Comparison of ENCODE assay signal across 19 cellular contexts in genomic region chr17:8442310-8442709, GRCh38. TPM values are rescaled to one million over a fixed set of nuclear protein-coding genes. Genes with fewer than 3 reads are reported as not detected.
"Had no signal": no experiment of that assay in that cellular context is flagged by ENCODE, and none has a peak within 500 bp of the region (broad histone marks: within the 10 kb centered on the region; RNA-seq: fewer than 3 reads in every experiment).

No MANE protein-coding gene starts in this region.

- H3K27ac ChIP-seq: adrenal gland, coronary artery, pancreas had no signal

- H3K27me3 Mint-ChIP-seq: activated naive CD4-positive, alpha-beta T cell treated with anti-CD3 and anti-CD28 coated beads, Interleukin-2, amount 10 ng/mL, durations not matched to agents 7 days and 5 days had no signal

- H3K4me3 Mint-ChIP-seq: activated naive CD4-positive, alpha-beta T cell treated with anti-CD3 and anti-CD28 coated beads, Interleukin-2, amount 10 ng/mL, durations not matched to agents 7 days and 5 days; mesothelial cell of epicardium; stimulated activated effector memory CD8-positive, alpha-beta T cell treated with anti-CD3 and anti-CD28 coated beads, Interleukin-12 subunit alpha, Interleukin-12 subunit beta, amount 100 ng/mL, for 72 hours had no signal

- H3K9me3 Mint-ChIP-seq: activated naive CD4-positive, alpha-beta T cell treated with anti-CD3 and anti-CD28 coated beads, Interleukin-2, amount 10 ng/mL, durations not matched to agents 7 days and 5 days; mesothelial cell of epicardium; stimulated activated effector memory CD8-positive, alpha-beta T cell treated with anti-CD3 and anti-CD28 coated beads, Interleukin-12 subunit alpha, Interleukin-12 subunit beta, amount 100 ng/mL, for 72 hours had no signal

- H3K4me1 ChIP-seq: breast epithelium had no signal

- DNase-seq: activated effector memory CD4-positive, alpha-beta T cell treated with Interleukin-2 at 50 U/mL for 16 hours; activated naive CD4-positive, alpha-beta T cell treated with anti-CD3 and anti-CD28 coated beads, Interleukin-2, amount 10 ng/mL, durations not matched to agents 7 days and 5 days; adrenal gland; gastrocnemius medialis; head of caudate nucleus; pancreas; stimulated activated CD4-positive, alpha-beta T cell treated with anti-CD3 and anti-CD28 coated beads, Interleukin-4, amount 100 ng/mL, for 24 hours; T-helper 1 cell; T-helper 9 cell had no signal

- ATAC-seq: activated CD4-positive, CD25-positive, alpha-beta regulatory T cell treated with anti-CD3 and anti-CD28 coated beads, Interleukin-2, amount 50 U/mL, for 24 hours; gastrocnemius medialis; pancreas; sciatic nerve; stimulated activated effector memory CD8-positive, alpha-beta T cell treated with anti-CD3 and anti-CD28 coated beads, Interleukin-12 subunit alpha, Interleukin-12 subunit beta, amount 100 ng/mL, for 72 hours had no signal

- H3K9me3 ChIP-seq: adrenal gland, breast epithelium, gastrocnemius medialis, pancreas had no signal

- H3K27ac Mint-ChIP-seq: activated naive CD4-positive, alpha-beta T cell treated with anti-CD3 and anti-CD28 coated beads, Interleukin-2, amount 10 ng/mL, durations not matched to agents 7 days and 5 days; mesothelial cell of epicardium had no signal

- H3K27me3 ChIP-seq: adrenal gland, breast epithelium, gastrocnemius medialis, pancreas had no signal

- H3K4me3 ChIP-seq: adrenal gland, breast epithelium, coronary artery, gastrocnemius medialis, pancreas, smooth muscle cell had no signal

RNA-seq across cellular contexts. Expression of gene RNF222, which starts 44.7 kb away (rescaled TPM):
- total RNA-seq: adrenal gland, astrocyte, breast epithelium, gastrocnemius medialis, mesothelial cell of epicardium, myocyte, pancreas, sciatic nerve, ureter had no signal
